ENCODE assay signal across 13 cellular contexts in genomic region chr3:187735837-187736236, GRCh38. TPM values are rescaled to one million over a fixed set of nuclear protein-coding genes. Genes with fewer than 3 reads are reported as not detected.
DNase-seq lines count a peak whose midpoint lies in the region; ATAC-seq and TF ChIP-seq lines count a peak whose summit lies in the region.
"Had no signal": no experiment of that assay in that cellular context is flagged by ENCODE, and none has a peak within 500 bp of the region (broad histone marks: within the 10 kb centered on the region; RNA-seq: fewer than 3 reads in every experiment).

No MANE protein-coding gene starts in this region.

- peaks cover 40% of the 10 kb centered on the region for H4K20me1 ChIP-seq in SU-DHL-6 (ENCODE audit: low read depth, low read length)

- ATAC-seq in HG03196 (IDR thresholded peaks at IDR 0.05; ENCODE audit: unreplicated experiment), result no peak
- no peak for ATAC-seq in aorta (ENCODE audit: low FRiP score)

- TF ChIP-seq CTCF in SU-DHL-6 (IDR thresholded peaks at IDR 0.05; ENCODE audit: insufficient read depth, low read length, poor library complexity, severe bottlenecking), result no peak

- H2AFZ ChIP-seq in SU-DHL-6 (ENCODE audit: low read depth, low read length, severe bottlenecking), result no peak overlapping the region

- H3K9ac ChIP-seq in SU-DHL-6 (ENCODE audit: low read length) (peak overlapping the region; percentile 99), skeletal muscle tissue (ENCODE audit: low read depth in 1 of 3, low read length in 3 of 3) (peak overlapping the region; percentile 48 to 100 (median 99))

- no peaks in the 10 kb centered on the region for H3K27me3 ChIP-seq in SU-DHL-6 (ENCODE audit: low read length)
- H3K27me3 ChIP-seq in skeletal muscle tissue (ENCODE audit: control insufficient read depth in 3 of 3, insufficient read depth in 3 of 3, low read length in 3 of 3), result no peaks in the 10 kb centered on the region
- H3K27me3 ChIP-seq in aorta (ENCODE audit: control insufficient read depth in 1 of 2, insufficient read depth in 2 of 2, low read length in 1 of 2), result no peaks in the 10 kb centered on the region

- peaks cover 99% of the 10 kb centered on the region for H3K79me2 ChIP-seq in SU-DHL-6 (ENCODE audit: insufficient read depth, low read length)

- peak overlapping the region; percentile 92 for H3K27ac ChIP-seq in SU-DHL-6 (ENCODE audit: low read depth, low read length)
- H3K27ac ChIP-seq in skeletal muscle tissue (ENCODE audit: low read depth, low read length), result peak overlapping the region; percentile 100
- H3K27ac ChIP-seq in aorta (ENCODE audit: low read depth in 1 of 2, low read length in 2 of 2), result no peak overlapping the region

- peaks cover 94% of the 10 kb centered on the region for H3F3A ChIP-seq in SU-DHL-6 (ENCODE audit: insufficient read depth)

- H3K9me3 ChIP-seq in SU-DHL-6 (ENCODE audit: insufficient read depth, low read length), result no peaks in the 10 kb centered on the region
- no peaks in the 10 kb centered on the region for H3K9me3 ChIP-seq in skeletal muscle tissue (ENCODE audit: control insufficient read depth in 3 of 3, low read length in 3 of 3)
- H3K9me3 ChIP-seq in aorta (ENCODE audit: control insufficient read depth, low read length), result no peaks in the 10 kb centered on the region

- H3K4me1 ChIP-seq in skeletal muscle tissue (ENCODE audit: control insufficient read depth in 3 of 3, insufficient read depth in 3 of 3, low read length in 3 of 3), result peaks cover 57 to 73% (median 67%) of the 10 kb centered on the region in 3 donors
- H3K4me1 ChIP-seq in aorta (ENCODE audit: control insufficient read depth in 1 of 2, insufficient read depth in 2 of 2, low read length in 2 of 2), result peaks cover 0 to 3% of the 10 kb centered on the region in 2 donors

- H3K4me2 ChIP-seq in SU-DHL-6 (ENCODE audit: low read depth, low read length, poor library complexity, severe bottlenecking), result peak overlapping the region; percentile 97

- peaks cover 53% of the 10 kb centered on the region for H3K36me3 ChIP-seq in SU-DHL-6 (ENCODE audit: low read length)
- H3K36me3 ChIP-seq in skeletal muscle tissue (ENCODE audit: control insufficient read depth in 3 of 3, insufficient read depth in 3 of 3, low read length in 3 of 3), result peaks cover 18 to 35% (median 33%) of the 10 kb centered on the region in 3 donors
- H3K36me3 ChIP-seq in aorta (ENCODE audit: control insufficient read depth in 1 of 2, insufficient read depth in 2 of 2, low read length in 1 of 2), result peaks cover 0 to 7% of the 10 kb centered on the region in 2 donors

- DNase-seq in EH (ENCODE audit: low read depth), result peak; percentile 59
- DNase-seq in iris pigment epithelial cell (ENCODE audit: low read depth), result peak; percentile 30
- DNase-seq in NCI-H1105 treated with DMSO at 0.1 percent for 48 hours (lab: John Stamatoyannopoulos, UW), result no peak
- DNase-seq in aorta, result no peak
- DNase-seq in NCI-H526 treated with DMSO at 0.1 percent for 48 hours (lab: John Stamatoyannopoulos, UW), result no peak
- DNase-seq: activated T-cell treated with anti-CD3 and anti-CD28 coated beads, Interleukin-2, amount 50 U/mL, for 1 hour; H9; stimulated activated CD8-positive, alpha-beta memory T cell treated with anti-CD3 and anti-CD28 coated beads, Interleukin-4, amount 100 ng/mL, for 48 hours; T-helper 9 cell had no signal

- intact Hi-C loops in aorta (cut with DNase I), result loop anchor here in 1 of 2 donors (5.0 to 10.0 kb wide), 3 partner anchors 949 to 1409 kb away; no protein-coding TSS in a partner anchor

- no peaks in the 10 kb centered on the region for H3K9me2 ChIP-seq in SU-DHL-6 (replicated peaks; ENCODE audit: insufficient read depth, low read length)

- 50 to 51% methylated on average over 3 of the region's 3 CpGs for WGBS in aorta, 2 donors

- H3K4me3 ChIP-seq in SU-DHL-6 (ENCODE audit: insufficient read depth, low read length, poor library complexity, severe bottlenecking), result no peak overlapping the region
- peak overlapping the region; percentile 94 to 97 (median 95) for H3K4me3 ChIP-seq in skeletal muscle tissue (ENCODE audit: low read length in 3 of 3)
- no peak overlapping the region for H3K4me3 ChIP-seq in aorta (ENCODE audit: low read length in 2 of 2)

RNA-seq across cellular contexts. Expression of gene BCL6, which starts 9.4 kb away (rescaled TPM):
- total RNA-seq in skeletal muscle tissue (7.8 TPM), aorta (100 to 1,000 TPM; 136 to 154 TPM)
- 10 to 100 TPM; 16.7 to 60.8 TPM for polyA plus RNA-seq in aorta

RNA-seq across cellular contexts. Expression of gene RTP2, which starts 33.5 kb away (rescaled TPM):
- total RNA-seq in skeletal muscle tissue (not detected), aorta (not detected)
- polyA plus RNA-seq in aorta, result not detected
- total RNA-seq: H9, renal cortical epithelial cell had no signal

Comparison
In these comparisons a context has a peak if more than half of its experiments do, and no peak if none do; other contexts are left out.
1. DNase-seq: peak in EH (single experiment) and iris pigment epithelial cell (single experiment); none in NCI-H1105 treated with DMSO at 0.1 percent for 48 hours (single experiment), aorta (0 of 2) and NCI-H526 treated with DMSO at 0.1 percent for 48 hours (single experiment).
2. H3K27ac ChIP-seq: peak in SU-DHL-6 (single experiment) and skeletal muscle tissue (single experiment); none in aorta (0 of 2).
3. H3K4me3 ChIP-seq: peak in skeletal muscle tissue (3 of 3); none in SU-DHL-6 (single experiment) and aorta (0 of 2).
4. RNA of gene BCL6, which starts 9.4 kb away (total RNA-seq): 136 to 154 TPM in aorta; 7.8 TPM in skeletal muscle tissue (single experiment); every median in the first group is over 10 times any median in the second.